In the genomic region with DNA sequence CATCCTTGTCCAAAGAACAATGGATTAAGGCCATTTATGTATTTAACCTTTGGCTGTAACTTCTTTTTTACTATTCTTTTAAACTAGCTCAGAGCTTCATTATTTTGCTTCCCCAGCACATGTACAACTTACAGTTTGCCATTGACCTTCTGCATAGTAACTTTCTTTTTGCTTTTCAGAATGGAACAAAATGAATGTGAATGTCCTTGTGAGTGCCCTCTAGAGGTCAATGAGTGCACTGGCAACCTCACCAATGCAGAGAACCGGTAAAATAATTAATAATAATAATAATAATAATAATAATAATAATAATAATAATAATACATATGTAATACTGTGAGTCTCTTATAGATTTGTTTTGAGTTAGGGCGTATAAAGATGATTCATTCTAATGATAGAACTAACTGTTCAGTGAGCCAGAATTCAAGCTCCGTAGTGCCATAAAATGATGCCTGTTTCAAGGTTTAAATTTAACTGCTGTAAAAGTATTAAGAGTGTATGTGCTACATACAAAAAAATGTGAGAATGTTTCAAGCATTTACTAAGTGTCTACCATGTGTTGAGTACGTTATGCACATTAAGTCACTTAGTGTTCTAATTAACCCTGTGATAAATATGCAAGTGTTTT, we compare ENCODE assay signal across 8 cellular contexts.
A peak's percentile ranks its signal among the peaks of the same experiment; 100 is the strongest.
DNase-seq lines count a peak whose midpoint lies in the region; ATAC-seq and TF ChIP-seq lines count a peak whose summit lies in the region.

No MANE protein-coding gene starts in this region.

- in situ Hi-C loops in Panc1 (cut with HindIII; ENCODE audit: low pct_unique_long_range_greater_than_20kb, low sequenced_read_pairs) (no loop called here), HAP-1 (cut with MboI; ENCODE audit: low sequenced_read_pairs) (loop anchor here (10.0 kb wide), 1 partner anchor 411 kb away; no protein-coding TSS in a partner anchor)

- no TSS peak for BruUV-seq in Panc1 (replicated peaks; lab: Mats Ljungman, UMichigan)

- no peak overlapping the region for H3K27ac Mint-ChIP-seq in natural killer cell
- H3K27ac Mint-ChIP-seq in natural killer cell treated with Interleukin-12 subunit alpha and Interleukin-12 subunit beta and Interleukin-15 and Interleukin-18, amount 100 ng/mL, for 72 hours = no peak overlapping the region

- intact Hi-C loops in natural killer cell (cut with micrococcal nuclease) = no loop called here
- intact Hi-C loops in Panc1 (cut with micrococcal nuclease; ENCODE audit: unreplicated experiment) = no loop called here
- intact Hi-C loops in tibial artery (cut with DNase I; ENCODE audit: low total_unique reads) = loop anchor here (5.0 to 10.0 kb wide), 2 partner anchors 204 to 391 kb away; partner anchors contain the start of gene CACHD1

- POLR2A ChIA-PET in Panc1 (lab: Charles Lee) = no interaction called here

- H3K4me1 ChIP-seq in Panc1 (ENCODE audit: control insufficient read depth, insufficient read depth, low read length) (no peaks in the 10 kb centered on the region), tibial artery (no peaks in the 10 kb centered on the region), HAP-1 (no peaks in the 10 kb centered on the region)

- no peaks in the 10 kb centered on the region for H3K4me1 Mint-ChIP-seq in natural killer cell
- no peaks in the 10 kb centered on the region for H3K4me1 Mint-ChIP-seq in natural killer cell treated with Interleukin-12 subunit alpha and Interleukin-12 subunit beta and Interleukin-15 and Interleukin-18, amount 100 ng/mL, for 72 hours (ENCODE audit: low read depth in 2 of 2)

- TF ChIP-seq CTCF in natural killer cell (IDR thresholded peaks at IDR 0.05) = peak; percentile 76
- TF ChIP-seq CTCF in Panc1 (IDR thresholded peaks at IDR 0.05) = peak; percentile 60
- TF ChIP-seq CTCF in fibroblast of mammary gland (conservative IDR thresholded peaks at IDR 0.05; ENCODE audit: control insufficient read depth, insufficient read depth, low read depth, low read length) = peak; percentile 69
- TF ChIP-seq CTCF in tibial artery (IDR thresholded peaks at IDR 0.05) = peak; percentile 42 to 73

- H3K4me3 Mint-ChIP-seq in natural killer cell = no peak overlapping the region
- H3K4me3 Mint-ChIP-seq in natural killer cell treated with Interleukin-12 subunit alpha and Interleukin-12 subunit beta and Interleukin-15 and Interleukin-18, amount 100 ng/mL, for 72 hours = no peak overlapping the region

- H3K27ac ChIP-seq in Panc1 (ENCODE audit: low read length) = no peak overlapping the region
- H3K27ac ChIP-seq in tibial artery = no peak overlapping the region

- ATAC-seq in natural killer cell (peak in 1 of 3 donors; percentile 36), Panc1 (no peak), HG02759 (IDR thresholded peaks at IDR 0.05; ENCODE audit: unreplicated experiment) (no peak)
- ATAC-seq in natural killer cell treated with Interleukin-12 subunit alpha and Interleukin-12 subunit beta and Interleukin-15 and Interleukin-18, amount 100 ng/mL, for 72 hours = no peak

- H3K9me3 ChIP-seq in Panc1 (ENCODE audit: control insufficient read depth, insufficient read depth, low read depth, low read length) (no peaks in the 10 kb centered on the region), tibial artery (no peaks in the 10 kb centered on the region), HAP-1 (no peaks in the 10 kb centered on the region)

- peaks cover 0 to 5% of the 10 kb centered on the region in 2 donors for H3K27me3 Mint-ChIP-seq in natural killer cell (ENCODE audit: low read depth in 2 of 2)
- peaks cover 0 to 16% of the 10 kb centered on the region in 2 donors for H3K27me3 Mint-ChIP-seq in natural killer cell treated with Interleukin-12 subunit alpha and Interleukin-12 subunit beta and Interleukin-15 and Interleukin-18, amount 100 ng/mL, for 72 hours

- CTCF ChIA-PET in Panc1 (lab: Charles Lee) = interaction anchor here (0.6 to 1.1 kb wide), 4 partner anchors 122 to 428 kb away, joined by 3 read pairs; no protein-coding TSS in a partner anchor

- no peaks in the 10 kb centered on the region for H3K36me3 Mint-ChIP-seq in natural killer cell
- no peaks in the 10 kb centered on the region for H3K36me3 Mint-ChIP-seq in natural killer cell treated with Interleukin-12 subunit alpha and Interleukin-12 subunit beta and Interleukin-15 and Interleukin-18, amount 100 ng/mL, for 72 hours

- H3K4me3 ChIP-seq in Panc1 (ENCODE audit: low read depth in 2 of 2, low read length in 2 of 2) (no peak overlapping the region), fibroblast of mammary gland (ENCODE audit: control insufficient read depth, low read depth, low read length) (no peak overlapping the region), tibial artery (no peak overlapping the region), HAP-1 (no peak overlapping the region)

- H3K9me3 Mint-ChIP-seq in natural killer cell = no peaks in the 10 kb centered on the region
- H3K9me3 Mint-ChIP-seq in natural killer cell treated with Interleukin-12 subunit alpha and Interleukin-12 subunit beta and Interleukin-15 and Interleukin-18, amount 100 ng/mL, for 72 hours = no peaks in the 10 kb centered on the region

- no peak for DNase-seq in natural killer cell
- no peak for DNase-seq in natural killer cell treated with Interleukin-12 subunit alpha and Interleukin-12 subunit beta and Interleukin-15 and Interleukin-18, amount 100 ng/mL, for 72 hours (ENCODE audit: low spot score)
- peak; percentile 20 for DNase-seq in Panc1 (ENCODE audit: low read depth, low spot score)
- DNase-seq in fibroblast of mammary gland (ENCODE audit: low read depth) = peak; percentile 39
- DNase-seq in tibial artery = no peak
- DNase-seq in HAP-1 (ENCODE audit: low spot score in 2 of 2) = no peak
- DNase-seq in COLO668 (lab: John Stamatoyannopoulos, UW; ENCODE audit: unreplicated experiment) = no peak

- H3K36me3 ChIP-seq in Panc1 (ENCODE audit: control insufficient read depth, insufficient read depth, low read length) = peaks cover 11% of the 10 kb centered on the region
- H3K36me3 ChIP-seq in tibial artery = peaks cover 7 to 59% (median 31%) of the 10 kb centered on the region in 3 donors
- H3K36me3 ChIP-seq in HAP-1 (replicated peaks) = peaks cover 61% of the 10 kb centered on the region

- H3K27me3 ChIP-seq in Panc1 (ENCODE audit: control insufficient read depth, insufficient read depth, low read length) (no peaks in the 10 kb centered on the region), tibial artery (no peaks in the 10 kb centered on the region), HAP-1 (ENCODE audit: low read depth) (no peaks in the 10 kb centered on the region)

Comparison
In these comparisons a context has a peak if more than half of its experiments do, and no peak if none do; other contexts are left out.
1. DNase-seq: peak in Panc1 (single experiment) and fibroblast of mammary gland (single experiment); none in natural killer cell (single experiment), natural killer cell treated with Interleukin-12 subunit alpha and Interleukin-12 subunit beta and Interleukin-15 and Interleukin-18, amount 100 ng/mL, for 72 hours (single experiment), tibial artery (0 of 2), HAP-1 (0 of 2) and COLO668 (single experiment).
2. Peak in every context shown above with its lines, with median percentiles within 50 percentile points of each other: CTCF ChIP-seq.